In the genomic region with DNA sequence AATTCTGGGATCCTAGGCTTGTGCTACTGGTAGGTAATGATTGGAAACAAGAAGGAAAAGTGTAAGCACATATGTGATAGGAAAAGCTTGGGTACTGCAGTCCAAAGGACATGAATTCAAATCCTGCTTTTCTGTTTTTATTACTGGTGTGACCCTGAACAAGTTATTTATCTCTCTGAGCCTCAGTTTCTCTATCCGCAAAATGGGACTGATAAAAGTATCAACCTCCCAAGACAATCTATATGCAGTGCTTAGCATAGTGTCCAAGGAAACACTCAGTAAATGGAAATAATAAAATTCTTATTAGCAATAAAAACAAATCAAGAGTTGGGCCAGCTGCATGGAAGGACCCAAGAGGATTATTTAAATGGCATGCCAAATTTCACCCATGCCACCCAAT, we compare ENCODE assay signal across 1 cellular context.
TF ChIP-seq lines count a peak whose summit lies in the region.

No MANE protein-coding gene starts in this region.

TF ChIP-seq in K562, 482 proteins besides CTCF, POLR2A, EP300 and RAD21 (continued from another document):
- TF ChIP-seq ZNF518B (CRISPR knock-in tag; IDR thresholded peaks at IDR 0.05), result no peak
- TF ChIP-seq, protein P1, sequence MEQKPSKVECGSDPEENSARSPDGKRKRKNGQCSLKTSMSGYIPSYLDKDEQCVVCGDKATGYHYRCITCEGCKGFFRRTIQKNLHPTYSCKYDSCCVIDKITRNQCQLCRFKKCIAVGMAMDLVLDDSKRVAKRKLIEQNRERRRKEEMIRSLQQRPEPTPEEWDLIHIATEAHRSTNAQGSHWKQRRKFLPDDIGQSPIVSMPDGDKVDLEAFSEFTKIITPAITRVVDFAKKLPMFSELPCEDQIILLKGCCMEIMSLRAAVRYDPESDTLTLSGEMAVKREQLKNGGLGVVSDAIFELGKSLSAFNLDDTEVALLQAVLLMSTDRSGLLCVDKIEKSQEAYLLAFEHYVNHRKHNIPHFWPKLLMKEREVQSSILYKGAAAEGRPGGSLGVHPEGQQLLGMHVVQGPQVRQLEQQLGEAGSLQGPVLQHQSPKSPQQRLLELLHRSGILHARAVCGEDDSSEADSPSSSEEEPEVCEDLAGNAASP (IDR thresholded peaks at IDR 0.05), result no peak
- TF ChIP-seq NR4A1 (CRISPR knock-in tag; IDR thresholded peaks at IDR 0.05), result no peak
- TF ChIP-seq NR4A1 (tag; IDR thresholded peaks at IDR 0.05), result no peak
- no peak for TF ChIP-seq SMARCB1 (IDR thresholded peaks at IDR 0.05; ENCODE audit: insufficient read length, low read depth)
- TF ChIP-seq FIP1L1 (IDR thresholded peaks at IDR 0.05; ENCODE audit: low read depth, low read length, poor library complexity, severe bottlenecking), result no peak
- TF ChIP-seq RBM25 (IDR thresholded peaks at IDR 0.05; ENCODE audit: low read depth, low read length, severe bottlenecking), result peak; percentile 82
- TF ChIP-seq ZNF511 (CRISPR knock-in tag; IDR thresholded peaks at IDR 0.05), result no peak
- TF ChIP-seq FOXJ3 (CRISPR knock-in tag; IDR thresholded peaks at IDR 0.05), result no peak
